In genomic region chr9:73719660-73720059, GRCh38 we compare ENCODE assay signal across 26 cellular contexts.
"Had no signal": no experiment of that assay in that cellular context is flagged by ENCODE, and none has a peak within 500 bp of the region (broad histone marks: within the 10 kb centered on the region; RNA-seq: fewer than 3 reads in every experiment).

No MANE protein-coding gene starts in this region.

- H3K36me3 ChIP-seq: left ventricle myocardium inferior, pancreas, right atrium auricular region, right lobe of liver, stomach, thyroid gland, transverse colon, upper lobe of left lung, vagina had no signal

- H3K4me1 ChIP-seq: left ventricle myocardium inferior, pancreas, right atrium auricular region, right lobe of liver, stomach, testis, thyroid gland, transverse colon, upper lobe of left lung, vagina had no signal

- H3K4me3 ChIP-seq: left ventricle myocardium inferior, lung, mucosa of descending colon, pancreas, right atrium auricular region, right lobe of liver, smooth muscle cell, stomach, testis, thyroid gland, transverse colon, upper lobe of left lung, vagina had no signal

- H3K27ac ChIP-seq: left ventricle myocardium inferior, pancreas, right atrium auricular region, right lobe of liver, stomach, testis, thyroid gland, transverse colon, upper lobe of left lung, vagina had no signal

- H3K27me3 ChIP-seq: pancreas, right atrium auricular region, right lobe of liver, stomach, testis, thyroid gland, transverse colon, upper lobe of left lung, vagina had no signal

- H3K9me3 ChIP-seq: left ventricle myocardium inferior, mucosa of descending colon, pancreas, right atrium auricular region, right lobe of liver, stomach, testis, thyroid gland, transverse colon, upper lobe of left lung, vagina had no signal

- DNase-seq: hypothalamus; immature natural killer cell; islet precursor cell; left ventricle myocardium inferior; midbrain; mucosa of descending colon; naive thymus-derived CD4-positive, alpha-beta T cell; pancreas; posterior cingulate gyrus; right lobe of liver; stimulated activated CD4-positive, alpha-beta T cell treated with anti-CD3 and anti-CD28 coated beads, Interleukin-1b, Interleukin-23, amount 100 ng/mL, for 48 hours; stimulated activated CD4-positive, alpha-beta T cell treated with anti-CD3 and anti-CD28 coated beads, Interleukin-2, amount 100 ng/mL, for 48 hours; stimulated activated CD4-positive, alpha-beta T cell treated with anti-CD3 and anti-CD28 coated beads, Interleukin-4, amount 100 ng/mL, for 4 hours; stimulated activated CD8-positive, alpha-beta memory T cell treated with anti-CD3 and anti-CD28 coated beads, Interleukin-4, amount 100 ng/mL, for 48 hours; stimulated activated naive CD4-positive, alpha-beta T cell treated with Interleukin-2 at 50 U/mL for 16 hours; stomach; testis; thyroid gland; transverse colon; upper lobe of left lung had no signal

- FAIRE-seq: pancreas had no signal

- ATAC-seq: mucosa of descending colon; naive thymus-derived CD4-positive, alpha-beta T cell; natural killer cell treated with Interleukin-12 subunit alpha and Interleukin-12 subunit beta and Interleukin-15 and Interleukin-18, amount 100 ng/mL, for 72 hours; pancreas; right lobe of liver; stimulated activated memory B cell treated with anti-CD40 and anti-IgM and Interleukin-4, amounts not matched to agents 10 μg/mL and 1 μg/mL and 100 μg/mL, for 72 hours had no signal
